Comparison of ENCODE assay signal across 14 cellular contexts in the genomic region with DNA sequence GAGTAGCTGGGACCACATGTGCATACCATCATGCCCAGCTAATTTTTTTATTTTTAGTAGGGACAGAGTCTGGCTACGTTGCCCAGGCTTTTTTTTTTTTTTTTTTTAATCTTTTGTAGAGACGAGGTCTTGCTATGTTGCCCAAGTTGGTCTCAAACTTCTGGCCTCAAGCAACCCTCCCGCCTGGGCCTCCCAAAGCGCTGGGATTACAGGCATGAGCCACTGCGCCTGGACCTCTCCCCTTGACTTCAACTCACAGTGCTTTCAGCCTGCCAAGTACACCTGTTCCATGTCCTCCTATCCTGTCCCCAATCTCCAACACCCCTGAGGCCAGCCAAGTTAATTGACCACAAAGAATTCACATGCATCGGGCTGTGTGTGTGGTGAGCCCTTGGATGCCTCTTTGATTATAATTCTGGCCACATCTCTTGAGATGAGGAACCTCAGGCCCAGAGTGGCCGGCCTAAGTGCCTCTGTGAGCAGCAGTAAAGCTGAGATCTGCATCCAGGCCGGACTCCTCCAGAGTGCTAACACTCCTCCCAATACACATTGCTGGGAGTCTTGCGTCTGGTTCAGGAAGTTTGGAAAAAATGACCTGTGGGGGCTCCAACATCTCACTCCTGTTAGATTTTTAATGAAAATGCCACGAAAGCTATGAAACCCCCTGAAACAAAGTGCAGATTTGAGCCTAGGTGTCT. TPM values are rescaled to one million over a fixed set of nuclear protein-coding genes. Genes with fewer than 3 reads are reported as not detected.
DNase-seq lines count a peak whose midpoint lies in the region; ATAC-seq, FAIRE-seq and TF ChIP-seq lines count a peak whose summit lies in the region.
"Had no signal": no experiment of that assay in that cellular context is flagged by ENCODE, and none has a peak within 500 bp of the region (broad histone marks: within the 10 kb centered on the region; RNA-seq: fewer than 3 reads in every experiment).

No MANE protein-coding gene starts in this region.

- in situ Hi-C loops in K562 (cut with MboI), result no loop called here
- in situ Hi-C loops in G401 (cut with HindIII; ENCODE audit: low sequenced_read_pairs), result no loop called here

- H3K4me1 ChIP-seq in DOHH2 (ENCODE audit: control insufficient read depth, low read length) (peaks cover 40% of the 10 kb centered on the region), Karpas-422 (ENCODE audit: low read length) (peaks cover 31% of the 10 kb centered on the region), K562 (replicated peaks in 1 of 2; ENCODE audit: control insufficient read depth in 2 of 2, insufficient read depth in 2 of 2, low read length in 2 of 2) (peaks cover 3 to 21% of the 10 kb centered on the region in 2 experiments; a peak in 4 of 5 replicates)

- H3K4me3 ChIP-seq in DOHH2 (ENCODE audit: low read length) (no peak overlapping the region), Karpas-422 (ENCODE audit: low read length) (no peak overlapping the region), K562 (no peak overlapping the region)
- H3K4me3 ChIP-seq: adrenal gland, sigmoid colon had no signal

- peaks cover 3% of the 10 kb centered on the region for H3K27me3 Mint-ChIP-seq in nephron progenitor cell (ENCODE audit: low read depth, poor library complexity)

- H3K79me2 ChIP-seq in DOHH2 (ENCODE audit: control insufficient read depth, low read length), result peaks cover 100% of the 10 kb centered on the region
- H3K79me2 ChIP-seq in Karpas-422 (ENCODE audit: low read length), result peaks cover 95% of the 10 kb centered on the region
- peaks cover 85% of the 10 kb centered on the region for H3K79me2 ChIP-seq in K562 (ENCODE audit: control insufficient read depth, insufficient read depth, low read length)

- H4K20me1 ChIP-seq in DOHH2 (ENCODE audit: control insufficient read depth, insufficient read depth, low read depth, low read length) (peaks cover 25% of the 10 kb centered on the region), Karpas-422 (ENCODE audit: insufficient read depth, low read depth, low read length) (peaks cover 29% of the 10 kb centered on the region; the same call in 1 of the 2 replicates), K562 (replicated peaks; ENCODE audit: control insufficient read depth, insufficient read depth, low read length) (peaks cover 19% of the 10 kb centered on the region)

- no peak for FAIRE-seq in K562 (lab: Jason Lieb, UNC)

- H3K9me3 ChIP-seq in DOHH2 (ENCODE audit: control insufficient read depth, insufficient read depth, low read length), result no peaks in the 10 kb centered on the region
- no peaks in the 10 kb centered on the region for H3K9me3 ChIP-seq in Karpas-422 (ENCODE audit: low read length)
- H3K9me3 ChIP-seq in K562 (replicated peaks; ENCODE audit: control insufficient read depth, insufficient read depth, low read depth, low read length), result no peaks in the 10 kb centered on the region
- H3K9me3 ChIP-seq: adrenal gland, sigmoid colon had no signal

- H3K9me2 ChIP-seq in DOHH2 (replicated peaks; ENCODE audit: control insufficient read depth, low read length) (no peaks in the 10 kb centered on the region), Karpas-422 (replicated peaks; ENCODE audit: insufficient read depth, low read length) (no peaks in the 10 kb centered on the region)

- peak overlapping the region; percentile 52 for H3K27ac ChIP-seq in DOHH2 (ENCODE audit: low read depth, low read length)
- peak overlapping the region; percentile 91 for H3K27ac ChIP-seq in Karpas-422 (ENCODE audit: low read length)
- H3K27ac ChIP-seq in K562 (ENCODE audit: extremely low read depth, low read depth, low read length), result no peak overlapping the region

- no peak overlapping the region for H2AFZ ChIP-seq in Karpas-422 (ENCODE audit: low read length)
- no peak overlapping the region for H2AFZ ChIP-seq in K562 (ENCODE audit: low read depth, low read length)

- TF ChIP-seq CTCF in DOHH2 (IDR thresholded peaks at IDR 0.05; ENCODE audit: low read depth, low read length, poor library complexity, severe bottlenecking), result no peak
- no peak for TF ChIP-seq CTCF in K562 (IDR thresholded peaks at IDR 0.05 in 2 of 3, conservative IDR thresholded peaks at IDR 0.05 in 1 of 3; ENCODE audit: insufficient read depth in 2 of 3, low read depth in 1 of 3, low read length in 3 of 3)
- TF ChIP-seq CTCF in nephron progenitor cell (IDR thresholded peaks at IDR 0.05), result no peak

- intact Hi-C loops in K562 (cut with micrococcal nuclease), result loop anchor here (10.0 kb wide), 1 partner anchor 185 kb away; the partner anchor contains the start of genes RNU4-1 and RNU4-2

- peaks cover under 1% of the 10 kb centered on the region for H3K9me1 ChIP-seq in K562 (ENCODE audit: control insufficient read depth, insufficient read depth, low read length)

- H3K27me3 ChIP-seq in DOHH2 (ENCODE audit: control insufficient read depth, low read length), result no peaks in the 10 kb centered on the region
- no peaks in the 10 kb centered on the region for H3K27me3 ChIP-seq in Karpas-422 (ENCODE audit: low read length)
- H3K27me3 ChIP-seq in K562 (ENCODE audit: control insufficient read depth in 2 of 2, insufficient read depth in 2 of 2, low read length in 2 of 2), result no peaks in the 10 kb centered on the region
- H3K27me3 ChIP-seq: adrenal gland, sigmoid colon had no signal

- no peak for TF ChIP-seq EP300 in K562 (IDR thresholded peaks at IDR 0.05; ENCODE audit: low read length)

- POLR2A ChIA-PET in K562 (lab: Yijun Ruan, JAX), result interaction anchor here (1.0 to 3.0 kb wide), 3 partner anchors 10 to 183 kb away, joined by 3 to 11 read pairs (median 3); partner anchors contain the start of genes RNU4-1 and RPLP0

- DNase-seq in Karpas-422, result no peak
- DNase-seq in K562 (ENCODE audit: extremely low read depth in 1 of 4, low spot score in 3 of 4), result no peak
- no peak for DNase-seq in nephron progenitor cell
- no peak for DNase-seq in NCI-H2081 treated with DMSO at 0.1 percent for 48 hours (lab: John Stamatoyannopoulos, UW)
- no peak for DNase-seq in G401 (ENCODE audit: low spot score)
- DNase-seq: activated CD8-positive, alpha-beta memory T cell treated with anti-CD3 and anti-CD28 coated beads, Interleukin-2, amount 50 U/mL, for 4 hours; adrenal gland; cortex of kidney; HFFc6; MM.1S; NCI-H2171 treated with DMSO at 0.1 percent for 48 hours; sigmoid colon had no signal

- H3K36me3 ChIP-seq in DOHH2 (ENCODE audit: control insufficient read depth, low read length) (peaks cover 53% of the 10 kb centered on the region), Karpas-422 (ENCODE audit: insufficient read depth, low read length) (peaks cover 25% of the 10 kb centered on the region; the same call in 1 of the 2 replicates), K562 (ENCODE audit: control insufficient read depth, insufficient read depth, low read length) (peaks cover 58% of the 10 kb centered on the region; the same call in 2 of the 3 replicates)

- no peak overlapping the region for H3K4me3 Mint-ChIP-seq in nephron progenitor cell
- H3K4me3 Mint-ChIP-seq: HFFc6 had no signal

- H3F3A ChIP-seq in DOHH2 (ENCODE audit: control insufficient read depth, insufficient read depth), result 0 out of 2 replicates have a peak, but pooled peaks cover 2% of the 10 kb centered on the region

- BruUV-seq in K562 (replicated peaks; lab: Mats Ljungman, UMichigan), result no TSS peak

- 87% methylated on average over 8 of the region's 10 CpGs for WGBS in K562 (ENCODE audit: insufficient coverage, low coverage, missing lambda C conversion rate)

- no peak for TF ChIP-seq POLR2A in K562 (conservative IDR thresholded peaks at IDR 0.05)

- CTCF ChIA-PET in K562 (lab: Yijun Ruan, JAX; ENCODE audit: low intra/inter-chr PET ratio), result no interaction called here

- peak overlapping the region; percentile 78 for H3K9ac ChIP-seq in Karpas-422 (ENCODE audit: low read length)
- H3K9ac ChIP-seq in K562 (ENCODE audit: insufficient read depth in 1 of 2, low read depth in 2 of 2, low read length in 2 of 2), result no peak overlapping the region; a peak in 1 of 4 replicates

- H3K4me2 ChIP-seq in DOHH2 (ENCODE audit: low read length) (peak overlapping the region; percentile 93), Karpas-422 (ENCODE audit: low read depth, low read length, poor library complexity, severe bottlenecking) (peak overlapping the region; percentile 75), K562 (ENCODE audit: insufficient read depth, low read length) (no peak overlapping the region)

- no peak for ATAC-seq in K562
- ATAC-seq in GM19023 (IDR thresholded peaks at IDR 0.05; ENCODE audit: unreplicated experiment), result no peak

- H3K9me3 Mint-ChIP-seq in nephron progenitor cell, result no peaks in the 10 kb centered on the region
- H3K9me3 Mint-ChIP-seq: HFFc6 had no signal

- peak overlapping the region; percentile 29 for H3K27ac Mint-ChIP-seq in nephron progenitor cell

- H3K36me3 Mint-ChIP-seq in nephron progenitor cell (ENCODE audit: low read depth), result peaks cover 53% of the 10 kb centered on the region

- peaks cover 52% of the 10 kb centered on the region for H3K4me1 Mint-ChIP-seq in nephron progenitor cell

- no peak for TF ChIP-seq RAD21 in K562 (CRISPR knock-in tag; conservative IDR thresholded peaks at IDR 0.05 in 1 of 2, IDR thresholded peaks at IDR 0.05 in 1 of 2)

TF ChIP-seq in K562, 482 proteins besides CTCF, POLR2A, EP300 and RAD21 (continues in another document):
- TF ChIP-seq TBL1XR1 (IDR thresholded peaks at IDR 0.05; ENCODE audit: low read length in 2 of 2), result no peak
- no peak for TF ChIP-seq TAF15 (IDR thresholded peaks at IDR 0.05; ENCODE audit: low read depth, low read length)
- TF ChIP-seq PHF20 (IDR thresholded peaks at IDR 0.05; ENCODE audit: partially characterized antibody), result no peak
- TF ChIP-seq ZNF347 (CRISPR knock-in tag; IDR thresholded peaks at IDR 0.05; ENCODE audit: low read depth), result no peak

RNA-seq across cellular contexts. Expression of gene RAB35, which starts 6.8 kb away (rescaled TPM):
- total RNA-seq in Karpas-422 (2014; rRNA removed; shearing (Covaris generic); ENCODE audit: low replicate concordance), result 18.9 and 29.4 TPM in 2 replicates
- total RNA-seq in K562 (2011; cell fraction: chromatin; rRNA removed; ENCODE audit: low replicate concordance), result 15.2 and 30.6 TPM in 2 replicates
- 19.2 and 20.5 TPM in 2 replicates for total RNA-seq in K562 (2011; cell fraction: nucleolus; rRNA removed)
- total RNA-seq in K562 (2011; cell fraction: nucleoplasm; rRNA removed), result 14.8 and 17.9 TPM in 2 replicates
- 38.9 and 47.9 TPM in 2 replicates for total RNA-seq in K562 (2014; rRNA removed)
- 19.5 and 22.9 TPM in 2 replicates for total RNA-seq in K562 (2014; rRNA removed; fragmentation: Illumina TruSeq; extraction: Trizol)
- 36.0 and 36.6 TPM in 2 replicates for total RNA-seq in K562 (2015; rRNA removed; fragmentation: Illumina TruSeq; extraction: Trizol)
- total RNA-seq in K562 (2021), result 66.8 and 76.3 TPM in 2 replicates
- polyA plus RNA-seq in K562 (2011; rRNA removed), result 32.4 and 45.4 TPM in 2 replicates
- polyA plus RNA-seq in K562 (2011; cell fraction: cytosol; rRNA removed), result 39.4 and 72.9 TPM in 2 replicates
- 23.4 and 33.0 TPM in 2 replicates for polyA plus RNA-seq in K562 (2011; cell fraction: nucleus; rRNA removed)
- polyA plus RNA-seq in K562 (2012), result 42.4 and 50.7 TPM in 2 replicates
- 42.0 and 54.4 TPM in 2 replicates for polyA plus RNA-seq in K562 (2014; fragmentation: Illumina TruSeq; extraction: Trizol)
- under 1 TPM; 0.65 to 0.94 TPM for polyA plus RNA-seq in K562 (2014; fragmentation: Nextera tagmentation; extraction: Ambion mirVana)
- polyA plus RNA-seq in K562 (2014; rRNA removed), result 49.1 and 50.6 TPM in 2 replicates
- polyA minus RNA-seq in K562 (2011; rRNA and poly(A)+ RNA removed), result 50.9 and 115 TPM in 2 replicates
- 29.8 and 41.0 TPM in 2 replicates for polyA minus RNA-seq in K562 (2011; cell fraction: cytosol; rRNA and poly(A)+ RNA removed)
- polyA minus RNA-seq in K562 (2011; cell fraction: nucleus; rRNA and poly(A)+ RNA removed), result 6.7 and 6.9 TPM in 2 replicates
- total RNA-seq in G401 (2014; rRNA removed; shearing (Covaris generic)), result 50.1 and 52.7 TPM in 2 replicates
